9 cellular contexts compared by ENCODE assay signal in the genomic region with DNA sequence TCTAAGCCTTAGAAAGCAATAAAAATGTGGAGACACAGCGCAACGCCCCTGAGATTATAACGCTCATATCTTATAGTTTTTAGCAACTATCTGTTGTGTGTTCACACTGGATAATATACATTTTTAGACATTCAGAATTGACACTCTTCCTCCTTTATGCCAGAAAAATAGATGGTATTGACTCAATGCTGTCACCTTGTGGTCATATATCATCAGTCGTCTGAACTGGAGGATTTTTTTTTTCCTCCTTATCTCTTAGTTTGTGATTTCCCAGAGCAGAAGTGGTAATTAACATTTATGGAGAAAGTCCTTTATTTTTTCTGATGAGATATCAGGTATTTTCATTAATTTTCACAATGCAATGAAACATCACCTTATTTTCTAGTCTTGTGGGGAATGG.
A peak's percentile ranks its signal among the peaks of the same experiment; 100 is the strongest.
DNase-seq lines count a peak whose midpoint lies in the region; ATAC-seq and TF ChIP-seq lines count a peak whose summit lies in the region.
"Had no signal": no experiment of that assay in that cellular context is flagged by ENCODE, and none has a peak within 500 bp of the region (broad histone marks: within the 10 kb centered on the region; RNA-seq: fewer than 3 reads in every experiment).

No MANE protein-coding gene starts in this region.

- H3K27me3 Mint-ChIP-seq in CD4-positive, alpha-beta T cell, result peaks cover 61% of the 10 kb centered on the region

- CTCF ChIA-PET in CD4-positive, alpha-beta T cell (lab: Charles Lee), result no interaction called here

- H3K9me3 Mint-ChIP-seq in CD4-positive, alpha-beta T cell, result no peaks in the 10 kb centered on the region

- POLR2A ChIA-PET in CD4-positive, alpha-beta T cell (lab: Charles Lee), result no interaction called here

- intact Hi-C loops in CD4-positive, alpha-beta T cell (cut with DNase I, micrococcal nuclease), result no loop called here

- no peak for ATAC-seq in CD4-positive, alpha-beta T cell (ENCODE audit: poor library complexity)
- ATAC-seq in HG02852 (IDR thresholded peaks at IDR 0.05; ENCODE audit: unreplicated experiment), result peak; percentile 43
- ATAC-seq in left lobe of liver, result peak; percentile 62
- no peak for ATAC-seq in HG03565 (IDR thresholded peaks at IDR 0.05; ENCODE audit: unreplicated experiment)

- H3K36me3 Mint-ChIP-seq in CD4-positive, alpha-beta T cell (ENCODE audit: low read depth), result no peaks in the 10 kb centered on the region

- peaks cover 11% of the 10 kb centered on the region for H3K27me3 ChIP-seq in CD4-positive, alpha-beta T cell (ENCODE audit: control insufficient read depth, insufficient read depth, low read length)
- no peaks in the 10 kb centered on the region for H3K27me3 ChIP-seq in WERI-Rb-1 (ENCODE audit: insufficient read depth, low read depth, severe bottlenecking)

- H3K36me3 ChIP-seq in WERI-Rb-1, result no peaks in the 10 kb centered on the region

- no peak overlapping the region for H3K4me3 ChIP-seq in WERI-Rb-1 (ENCODE audit: low read depth, low read length)

- H3K4me1 Mint-ChIP-seq in CD4-positive, alpha-beta T cell (ENCODE audit: low read depth), result no peaks in the 10 kb centered on the region

- H3K27ac Mint-ChIP-seq in CD4-positive, alpha-beta T cell, result no peak overlapping the region

- H3K27ac ChIP-seq in CD4-positive, alpha-beta T cell (ENCODE audit: low read depth, low read length), result no peak overlapping the region
- no peak overlapping the region for H3K27ac ChIP-seq in WERI-Rb-1

- peak; percentile 41 for TF ChIP-seq CTCF in CD4-positive, alpha-beta T cell (IDR thresholded peaks at IDR 0.05)
- TF ChIP-seq CTCF in WERI-Rb-1 (IDR thresholded peaks at IDR 0.05; ENCODE audit: low read depth, low read length), result peak; percentile 51

- H3K4me3 Mint-ChIP-seq in CD4-positive, alpha-beta T cell, result no peak overlapping the region

- no peaks in the 10 kb centered on the region for H3K9me3 ChIP-seq in CD4-positive, alpha-beta T cell (ENCODE audit: control insufficient read depth, low read length)
- no peaks in the 10 kb centered on the region for H3K9me3 ChIP-seq in WERI-Rb-1 (ENCODE audit: severe bottlenecking)

- DNase-seq in CD4-positive, alpha-beta T cell, result no peak
- DNase-seq in WERI-Rb-1 (no peak), left lobe of liver (ENCODE audit: low spot score) (no peak), UCSD-AML1 (lab: John Stamatoyannopoulos, UW; ENCODE audit: unreplicated experiment) (no peak), NCI-H774 (lab: John Stamatoyannopoulos, UW) (no peak)
- no peak for DNase-seq in stimulated activated CD4-positive, alpha-beta T cell treated with anti-CD3 and anti-CD28 coated beads, Interleukin-4, amount 100 ng/mL, for 1 hour
- DNase-seq: stimulated activated CD4-positive, alpha-beta T cell treated with anti-CD3 and anti-CD28 coated beads, Interleukin-1b, Interleukin-23, amount 100 ng/mL, for 48 hours had no signal

Comparison
In these comparisons a context has a peak if more than half of its experiments do, and no peak if none do; other contexts are left out.
1. ATAC-seq: peak in HG02852 (single experiment) and left lobe of liver (single experiment); none in CD4-positive, alpha-beta T cell (single experiment) and HG03565 (single experiment).